Comparison of ENCODE assay signal across 1 cellular context in the genomic region with DNA sequence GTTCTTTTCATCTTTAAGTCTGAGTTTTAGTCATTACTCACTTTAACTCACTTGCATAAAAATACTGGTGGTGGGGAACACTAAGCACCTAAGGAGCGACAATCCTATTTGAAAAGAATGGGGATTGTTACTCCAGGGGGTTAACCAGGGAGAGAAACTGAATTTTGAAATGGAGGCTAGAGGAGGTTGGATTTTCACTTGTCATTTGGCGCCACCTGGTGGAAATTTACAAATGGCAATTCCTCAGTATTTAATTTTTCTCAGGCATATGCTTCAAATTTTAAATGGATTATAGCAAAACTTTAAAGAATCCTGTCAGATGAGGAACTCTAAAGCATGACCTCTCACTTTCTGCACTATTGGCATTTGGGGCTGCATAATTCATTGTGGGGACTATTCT.
TF ChIP-seq lines count a peak whose summit lies in the region.

No MANE protein-coding gene starts in this region.

TF ChIP-seq in K562, 482 proteins besides CTCF, POLR2A, EP300 and RAD21 (continued from another document):
- TF ChIP-seq SMC3 (conservative IDR thresholded peaks at IDR 0.05; ENCODE audit: insufficient read depth, low read depth, low read length) (peak; percentile 67), EWSR1 (IDR thresholded peaks at IDR 0.05; ENCODE audit: borderline replicate concordance, low read depth, partially characterized antibody) (no peak), MAFG (tag; conservative IDR thresholded peaks at IDR 0.05) (no peak)
- TF ChIP-seq, protein P1, sequence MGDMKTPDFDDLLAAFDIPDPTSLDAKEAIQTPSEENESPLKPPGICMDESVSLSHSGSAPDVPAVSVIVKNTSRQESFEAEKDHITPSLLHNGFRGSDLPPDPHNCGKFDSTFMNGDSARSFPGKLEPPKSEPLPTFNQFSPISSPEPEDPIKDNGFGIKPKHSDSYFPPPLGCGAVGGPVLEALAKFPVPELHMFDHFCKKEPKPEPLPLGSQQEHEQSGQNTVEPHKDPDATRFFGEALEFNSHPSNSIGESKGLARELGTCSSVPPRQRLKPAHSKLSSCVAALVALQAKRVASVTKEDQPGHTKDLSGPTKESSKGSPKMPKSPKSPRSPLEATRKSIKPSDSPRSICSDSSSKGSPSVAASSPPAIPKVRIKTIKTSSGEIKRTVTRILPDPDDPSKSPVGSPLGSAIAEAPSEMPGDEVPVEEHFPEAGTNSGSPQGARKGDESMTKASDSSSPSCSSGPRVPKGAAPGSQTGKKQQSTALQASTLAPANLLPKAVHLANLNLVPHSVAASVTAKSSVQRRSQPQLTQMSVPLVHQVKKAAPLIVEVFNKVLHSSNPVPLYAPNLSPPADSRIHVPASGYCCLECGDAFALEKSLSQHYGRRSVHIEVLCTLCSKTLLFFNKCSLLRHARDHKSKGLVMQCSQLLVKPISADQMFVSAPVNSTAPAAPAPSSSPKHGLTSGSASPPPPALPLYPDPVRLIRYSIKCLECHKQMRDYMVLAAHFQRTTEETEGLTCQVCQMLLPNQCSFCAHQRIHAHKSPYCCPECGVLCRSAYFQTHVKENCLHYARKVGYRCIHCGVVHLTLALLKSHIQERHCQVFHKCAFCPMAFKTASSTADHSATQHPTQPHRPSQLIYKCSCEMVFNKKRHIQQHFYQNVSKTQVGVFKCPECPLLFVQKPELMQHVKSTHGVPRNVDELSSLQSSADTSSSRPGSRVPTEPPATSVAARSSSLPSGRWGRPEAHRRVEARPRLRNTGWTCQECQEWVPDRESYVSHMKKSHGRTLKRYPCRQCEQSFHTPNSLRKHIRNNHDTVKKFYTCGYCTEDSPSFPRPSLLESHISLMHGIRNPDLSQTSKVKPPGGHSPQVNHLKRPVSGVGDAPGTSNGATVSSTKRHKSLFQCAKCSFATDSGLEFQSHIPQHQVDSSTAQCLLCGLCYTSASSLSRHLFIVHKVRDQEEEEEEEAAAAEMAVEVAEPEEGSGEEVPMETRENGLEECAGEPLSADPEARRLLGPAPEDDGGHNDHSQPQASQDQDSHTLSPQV (IDR thresholded peaks at IDR 0.05) = no peak
- TF ChIP-seq, protein P2, sequence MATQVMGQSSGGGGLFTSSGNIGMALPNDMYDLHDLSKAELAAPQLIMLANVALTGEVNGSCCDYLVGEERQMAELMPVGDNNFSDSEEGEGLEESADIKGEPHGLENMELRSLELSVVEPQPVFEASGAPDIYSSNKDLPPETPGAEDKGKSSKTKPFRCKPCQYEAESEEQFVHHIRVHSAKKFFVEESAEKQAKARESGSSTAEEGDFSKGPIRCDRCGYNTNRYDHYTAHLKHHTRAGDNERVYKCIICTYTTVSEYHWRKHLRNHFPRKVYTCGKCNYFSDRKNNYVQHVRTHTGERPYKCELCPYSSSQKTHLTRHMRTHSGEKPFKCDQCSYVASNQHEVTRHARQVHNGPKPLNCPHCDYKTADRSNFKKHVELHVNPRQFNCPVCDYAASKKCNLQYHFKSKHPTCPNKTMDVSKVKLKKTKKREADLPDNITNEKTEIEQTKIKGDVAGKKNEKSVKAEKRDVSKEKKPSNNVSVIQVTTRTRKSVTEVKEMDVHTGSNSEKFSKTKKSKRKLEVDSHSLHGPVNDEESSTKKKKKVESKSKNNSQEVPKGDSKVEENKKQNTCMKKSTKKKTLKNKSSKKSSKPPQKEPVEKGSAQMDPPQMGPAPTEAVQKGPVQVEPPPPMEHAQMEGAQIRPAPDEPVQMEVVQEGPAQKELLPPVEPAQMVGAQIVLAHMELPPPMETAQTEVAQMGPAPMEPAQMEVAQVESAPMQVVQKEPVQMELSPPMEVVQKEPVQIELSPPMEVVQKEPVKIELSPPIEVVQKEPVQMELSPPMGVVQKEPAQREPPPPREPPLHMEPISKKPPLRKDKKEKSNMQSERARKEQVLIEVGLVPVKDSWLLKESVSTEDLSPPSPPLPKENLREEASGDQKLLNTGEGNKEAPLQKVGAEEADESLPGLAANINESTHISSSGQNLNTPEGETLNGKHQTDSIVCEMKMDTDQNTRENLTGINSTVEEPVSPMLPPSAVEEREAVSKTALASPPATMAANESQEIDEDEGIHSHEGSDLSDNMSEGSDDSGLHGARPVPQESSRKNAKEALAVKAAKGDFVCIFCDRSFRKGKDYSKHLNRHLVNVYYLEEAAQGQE (CRISPR knock-in tag; IDR thresholded peaks at IDR 0.05; ENCODE audit: low read depth) = no peak
